ENCODE assay signal across 19 cellular contexts in the genomic region with DNA sequence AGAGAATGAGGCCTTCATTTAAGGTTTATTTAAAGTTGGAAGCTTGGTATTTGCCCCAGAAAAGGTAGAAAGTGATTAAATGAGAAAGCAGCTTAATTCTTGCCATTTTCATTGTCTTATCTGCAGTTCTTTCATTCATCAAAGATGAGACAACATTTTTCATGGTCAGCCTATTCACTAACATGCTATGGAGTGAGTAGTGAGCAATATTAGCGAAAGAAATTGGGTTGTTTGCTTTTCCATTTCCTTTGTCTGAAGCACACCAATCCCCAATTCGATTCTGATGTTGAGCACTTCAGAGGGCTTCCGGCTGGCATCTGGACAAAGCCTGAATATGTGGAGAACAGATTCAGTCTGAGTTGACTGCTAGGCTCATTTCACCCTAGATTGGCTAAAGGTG.
A peak's percentile ranks its signal among the peaks of the same experiment; 100 is the strongest.
DNase-seq lines count a peak whose midpoint lies in the region; ATAC-seq lines count a peak whose summit lies in the region.
"Had no signal": no experiment of that assay in that cellular context is flagged by ENCODE, and none has a peak within 500 bp of the region (broad histone marks: within the 10 kb centered on the region; RNA-seq: fewer than 3 reads in every experiment).

No MANE protein-coding gene starts in this region.

- ATAC-seq in HG03521 (IDR thresholded peaks at IDR 0.05; ENCODE audit: unreplicated experiment) = no peak
- no peak for ATAC-seq in GM19452 (IDR thresholded peaks at IDR 0.05; ENCODE audit: unreplicated experiment)
- ATAC-seq: CD8-positive, alpha-beta T cell; gastroesophageal sphincter; left colon had no signal

- DNase-seq in DMS53 (lab: John Stamatoyannopoulos, UW) (peak; percentile 50), NCI-H128 (lab: John Stamatoyannopoulos, UW; ENCODE audit: unreplicated experiment) (peak; percentile 21), NCI-H345 (lab: John Stamatoyannopoulos, UW) (peak; percentile 71), SHP77 treated with DMSO at 0.1 percent for 48 hours (lab: John Stamatoyannopoulos, UW) (peak; percentile 47)
- DNase-seq in effector CD8-positive, alpha-beta T cell (lab: John Stamatoyannopoulos, UW) = no peak
- DNase-seq: activated effector memory CD4-positive, alpha-beta T cell treated with anti-CD3 and anti-CD28 coated beads, Interleukin-2, amount 50 U/mL, for 16 hours; activated naive CD8-positive, alpha-beta T cell treated with anti-CD3 and anti-CD28 coated beads, Interleukin-2, amount 10 ng/mL, durations not matched to agents 7 days and 5 days; activated T-cell treated with anti-CD3 and anti-CD28 coated beads for 4 hours; CD8-positive, alpha-beta T cell; cerebellar nuclear complex; DMS79; GDM1; KBM-7; left colon; NCI-H1930; tibial artery had no signal
